Comparison of ENCODE assay signal across 21 cellular contexts in the genomic region with DNA sequence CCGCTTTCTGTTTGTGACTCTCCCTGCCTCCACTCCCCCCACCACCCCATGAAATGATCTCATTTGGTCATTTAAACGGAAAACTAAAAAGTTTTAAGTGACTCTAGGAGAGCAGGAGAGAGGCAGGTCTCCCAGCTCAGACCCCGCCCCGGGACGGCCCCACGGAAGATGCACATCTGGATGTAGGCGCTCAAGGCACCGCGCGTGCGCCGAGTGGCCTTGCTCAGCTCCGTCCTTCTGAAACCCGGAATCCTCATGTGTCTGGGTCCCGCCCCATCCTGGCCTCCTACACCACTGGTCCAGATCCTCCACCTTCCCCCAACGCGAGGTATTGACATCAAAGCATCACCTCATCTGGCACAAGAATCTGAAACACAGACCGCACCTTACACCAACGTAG. TPM values are rescaled to one million over a fixed set of nuclear protein-coding genes. Genes with fewer than 3 reads are reported as not detected.
DNase-seq lines count a peak whose midpoint lies in the region; ATAC-seq, FAIRE-seq and TF ChIP-seq lines count a peak whose summit lies in the region.
"Had no signal": no experiment of that assay in that cellular context is flagged by ENCODE, and none has a peak within 500 bp of the region (broad histone marks: within the 10 kb centered on the region; RNA-seq: fewer than 3 reads in every experiment).

No MANE protein-coding gene starts in this region.

- DNase-seq in astrocyte (ENCODE audit: low read depth) (no peak), H1 (ENCODE audit: low read depth in 1 of 2, low spot score in 2 of 2) (no peak), trophoblast cell (no peak), SHP77 (lab: John Stamatoyannopoulos, UW) (no peak)
- no peak for DNase-seq in activated CD8-positive, alpha-beta T cell treated with anti-CD3 and anti-CD28 coated beads for 36 hours
- DNase-seq: C1 segment of cervical spinal cord; CD4-positive, alpha-beta memory T cell; COR-L47; DMS 273 treated with DMSO at 0.1 percent for 48 hours; DMS79; EL; GDM1; HFFc6 had no signal

- H3K4me3 ChIP-seq in astrocyte (ENCODE audit: insufficient read depth, low read depth, low read length) (no peak overlapping the region), H1 (ENCODE audit: extremely low read depth in 1 of 4, insufficient read depth in 2 of 4, low read depth in 3 of 4, low read length in 4 of 4) (no peak overlapping the region), trophoblast cell (ENCODE audit: low read depth, low read length) (no peak overlapping the region)
- H3K4me3 ChIP-seq: GM12878, GM23338, HAP-1 had no signal

- no peak overlapping the region for H2BK12ac ChIP-seq in H1 (ENCODE audit: low read depth, low read length)
- H2BK12ac ChIP-seq in trophoblast cell (ENCODE audit: low read length): peak overlapping the region; percentile 38

- H4K5ac ChIP-seq in H1 (ENCODE audit: insufficient read length, low read depth, low read length): no peak overlapping the region

- H4K91ac ChIP-seq in H1 (replicated peaks; ENCODE audit: insufficient read length, low read length) (no peak overlapping the region), trophoblast cell (ENCODE audit: low read depth, low read length) (peak overlapping the region; percentile 12)

- H3K27me3 Mint-ChIP-seq in astrocyte (ENCODE audit: low read depth, unreplicated experiment): peaks cover 36% of the 10 kb centered on the region
- H3K27me3 Mint-ChIP-seq in activated CD8-positive, alpha-beta T cell treated with anti-CD3 and anti-CD28 coated beads for 36 hours: peaks cover 36% of the 10 kb centered on the region

- H4K8ac ChIP-seq in H1 (ENCODE audit: extremely low read depth, insufficient read depth, low read length) (peak overlapping the region; percentile 80), trophoblast cell (ENCODE audit: low read depth, low read length) (no peak overlapping the region)

- FAIRE-seq in astrocyte (lab: Jason Lieb, UNC) (no peak), H1 (lab: Jason Lieb, UNC) (no peak)
- FAIRE-seq: GM12878, GM19239, H54 had no signal

- no peaks in the 10 kb centered on the region for H3K23me2 ChIP-seq in H1 (ENCODE audit: low read depth, low read length)

- H3K23ac ChIP-seq in H1 (ENCODE audit: insufficient read length) (no peak overlapping the region), trophoblast cell (ENCODE audit: low read length) (no peak overlapping the region)

- peak overlapping the region; percentile 6 for H3K27ac Mint-ChIP-seq in astrocyte (ENCODE audit: unreplicated experiment)
- H3K27ac Mint-ChIP-seq in activated CD8-positive, alpha-beta T cell treated with anti-CD3 and anti-CD28 coated beads for 36 hours: no peak overlapping the region
- H3K27ac Mint-ChIP-seq: CD4-positive, alpha-beta memory T cell; GM23338; HFFc6 had no signal

- POLR2A ChIA-PET in H1 (lab: Charles Lee; ENCODE audit: partially characterized antibody): no interaction called here
- POLR2A ChIA-PET in activated CD8-positive, alpha-beta T cell treated with anti-CD3 and anti-CD28 coated beads for 36 hours (lab: Charles Lee): no interaction called here

- H3K79me2 ChIP-seq in astrocyte (ENCODE audit: insufficient read depth, low read length): no peaks in the 10 kb centered on the region
- H3K79me2 ChIP-seq in H1 (ENCODE audit: control insufficient read depth in 1 of 2, insufficient read depth in 2 of 2, low read length in 2 of 2): no peaks in the 10 kb centered on the region
- peaks cover 2% of the 10 kb centered on the region for H3K79me2 ChIP-seq in trophoblast cell (ENCODE audit: control insufficient read depth, insufficient read depth, low read length, poor library complexity)

- H3K4ac ChIP-seq in H1 (replicated peaks; ENCODE audit: insufficient read length, low read depth, low read length) (no peak overlapping the region), trophoblast cell (ENCODE audit: low read depth, low read length) (no peak overlapping the region)

- H2BK5ac ChIP-seq in H1 (ENCODE audit: low read depth, low read length) (no peak overlapping the region), trophoblast cell (ENCODE audit: low read depth, low read length, poor library complexity) (no peak overlapping the region)

- TF ChIP-seq RAD21 in H1 (IDR thresholded peaks at IDR 0.05 in 1 of 2, conservative IDR thresholded peaks at IDR 0.05 in 1 of 2; ENCODE audit: low read depth in 2 of 2, low read length in 2 of 2): no peak

- WGBS in H1 (ENCODE audit: extremely low coverage in 1 of 2, insufficient coverage in 1 of 2, insufficient read length in 1 of 2, insufficient replicate concordance in 2 of 2, low coverage in 1 of 2, low lambda C conversion rate in 2 of 2, missing lambda C conversion rate in 1 of 2), 2 experiments: 94% methylated on average over 19 of the region's 19 CpGs; no CpG with 5 or more reads in 1 of the 2 experiments
- no CpG with 5 or more reads among the region's 19 CpGs for WGBS in trophoblast cell (ENCODE audit: extremely low coverage, insufficient coverage, insufficient read length)

- H3K18ac ChIP-seq in H1 (ENCODE audit: extremely low read depth, low read length) (no peak overlapping the region), trophoblast cell (ENCODE audit: low read length) (no peak overlapping the region)

- ATAC-seq in HG03159 (IDR thresholded peaks at IDR 0.05; ENCODE audit: unreplicated experiment): no peak
- ATAC-seq in activated CD8-positive, alpha-beta T cell treated with anti-CD3 and anti-CD28 coated beads for 36 hours: no peak
- ATAC-seq: GM12878, GM23338 had no signal

- no peaks in the 10 kb centered on the region for H3K36me3 ChIP-seq in astrocyte (ENCODE audit: insufficient read depth, low read length)
- no peaks in the 10 kb centered on the region for H3K36me3 ChIP-seq in H1 (ENCODE audit: control insufficient read depth in 2 of 4, insufficient read depth in 4 of 4, low read length in 3 of 4)
- H3K36me3 ChIP-seq in trophoblast cell (ENCODE audit: control insufficient read depth in 1 of 2, insufficient read depth in 2 of 2, low read length in 2 of 2): no peaks in the 10 kb centered on the region
- H3K36me3 ChIP-seq: HAP-1 had no signal

- no peak overlapping the region for H3K4me3 Mint-ChIP-seq in astrocyte (ENCODE audit: unreplicated experiment)
- H3K4me3 Mint-ChIP-seq in activated CD8-positive, alpha-beta T cell treated with anti-CD3 and anti-CD28 coated beads for 36 hours: no peak overlapping the region
- H3K4me3 Mint-ChIP-seq: CD4-positive, alpha-beta memory T cell; GM23338; HFFc6 had no signal

- peaks cover 34% of the 10 kb centered on the region for H3K27me3 ChIP-seq in astrocyte (ENCODE audit: insufficient read depth, low read length)
- H3K27me3 ChIP-seq in H1 (replicated peaks in 1 of 4; ENCODE audit: control insufficient read depth in 3 of 4, extremely low read depth in 1 of 4, insufficient read depth in 3 of 4, low read length in 3 of 4): no peaks in the 10 kb centered on the region; a peak in 1 of 7 replicates
- no peaks in the 10 kb centered on the region for H3K27me3 ChIP-seq in trophoblast cell (ENCODE audit: insufficient read depth, low read length)

- H3K4me2 ChIP-seq in astrocyte (ENCODE audit: low read length): no peak overlapping the region
- H3K4me2 ChIP-seq in H1 (ENCODE audit: insufficient read depth in 1 of 2, low read depth in 2 of 2, low read length in 2 of 2): no peak overlapping the region
- H3K4me2 ChIP-seq in trophoblast cell (ENCODE audit: low read length): no peak overlapping the region
- H3K4me2 ChIP-seq: GM23338 had no signal

- no peak for TF ChIP-seq CTCF in astrocyte (IDR thresholded peaks at IDR 0.05; ENCODE audit: insufficient read depth, low read depth, low read length)
- TF ChIP-seq CTCF in H1 (IDR thresholded peaks at IDR 0.05; ENCODE audit: control extremely low read depth in 1 of 3, insufficient read depth in 1 of 3, low read depth in 1 of 3, low read length in 3 of 3): no peak
- TF ChIP-seq CTCF in activated CD8-positive, alpha-beta T cell treated with anti-CD3 and anti-CD28 coated beads for 36 hours (IDR thresholded peaks at IDR 0.05): no peak

- no peaks in the 10 kb centered on the region for H3K79me1 ChIP-seq in H1 (ENCODE audit: low read depth, low read length)
- peaks cover 24% of the 10 kb centered on the region for H3K79me1 ChIP-seq in trophoblast cell (ENCODE audit: low read length)

- no peak overlapping the region for H2BK120ac ChIP-seq in H1 (replicated peaks; ENCODE audit: low read depth, low read length)
- H2BK120ac ChIP-seq in trophoblast cell (ENCODE audit: insufficient read depth, low read length, poor library complexity): peak overlapping the region; percentile 52

- H3K9me3 ChIP-seq in astrocyte (ENCODE audit: insufficient read depth, low read depth, low read length) (no peaks in the 10 kb centered on the region), H1 (ENCODE audit: insufficient read depth in 2 of 2, low read depth in 1 of 2, low read length in 1 of 2) (no peaks in the 10 kb centered on the region), trophoblast cell (ENCODE audit: insufficient read depth, low read depth, low read length) (peaks cover 2% of the 10 kb centered on the region)
- H3K9me3 ChIP-seq: HAP-1 had no signal

- no peak overlapping the region for H3K14ac ChIP-seq in H1 (ENCODE audit: insufficient read length)
- no peak overlapping the region for H3K14ac ChIP-seq in trophoblast cell (ENCODE audit: low read length)

- no peak overlapping the region for H3K9ac ChIP-seq in astrocyte (ENCODE audit: low read length)
- no peak overlapping the region for H3K9ac ChIP-seq in H1 (replicated peaks in 1 of 4; ENCODE audit: extremely low read depth in 1 of 4, low read depth in 3 of 4, low read length in 3 of 4)
- no peak overlapping the region for H3K9ac ChIP-seq in trophoblast cell (ENCODE audit: low read length)

- no peak for TF ChIP-seq EP300 in H1 (IDR thresholded peaks at IDR 0.05; ENCODE audit: borderline replicate concordance in 1 of 2, low read depth in 2 of 2, low read length in 2 of 2)

- intact Hi-C loops in activated CD8-positive, alpha-beta T cell treated with anti-CD3 and anti-CD28 coated beads for 36 hours (cut with micrococcal nuclease): no loop called here

- TF ChIP-seq POLR2A in H1 (IDR thresholded peaks at IDR 0.05; ENCODE audit: control extremely low read depth in 1 of 2, low read depth in 2 of 2, low read length in 2 of 2): no peak

- no peak overlapping the region for H2AK5ac ChIP-seq in H1 (ENCODE audit: low read depth, low read length)
- no peak overlapping the region for H2AK5ac ChIP-seq in trophoblast cell (ENCODE audit: low read length)

- peaks cover 6% of the 10 kb centered on the region for H3K9me3 Mint-ChIP-seq in astrocyte (ENCODE audit: unreplicated experiment)
- H3K9me3 Mint-ChIP-seq in activated CD8-positive, alpha-beta T cell treated with anti-CD3 and anti-CD28 coated beads for 36 hours: no peaks in the 10 kb centered on the region
- H3K9me3 Mint-ChIP-seq: GM23338, HFFc6 had no signal

- H4K12ac ChIP-seq in trophoblast cell (ENCODE audit: low read depth, low read length): no peak overlapping the region

- no peak overlapping the region for H2BK15ac ChIP-seq in H1 (ENCODE audit: low read length)

- H4K20me1 ChIP-seq in astrocyte (ENCODE audit: insufficient read depth, low read length) (peaks cover 5% of the 10 kb centered on the region), H1 (replicated peaks in 1 of 2; ENCODE audit: control insufficient read depth in 1 of 2, insufficient read depth in 2 of 2, low read length in 2 of 2) (no peaks in the 10 kb centered on the region)

- H2AFZ ChIP-seq in astrocyte (ENCODE audit: low read depth, low read length) (no peak overlapping the region), H1 (ENCODE audit: low read length) (no peak overlapping the region), trophoblast cell (ENCODE audit: insufficient read depth, low read length, poor library complexity) (no peak overlapping the region)
- H2AFZ ChIP-seq: GM23338 had no signal

- CTCF ChIA-PET in H1 (lab: Charles Lee; ENCODE audit: partially characterized antibody): interaction anchor here (0.6 to 1.9 kb wide), 3 partner anchors 14 to 136 kb away, joined by 3 to 17 read pairs (median 3); no protein-coding TSS in a partner anchor
- CTCF ChIA-PET in activated CD8-positive, alpha-beta T cell treated with anti-CD3 and anti-CD28 coated beads for 36 hours (lab: Charles Lee): interaction anchor here (1.6 kb wide), 1 partner anchor 185 kb away, joined by 4 read pairs; no protein-coding TSS in a partner anchor

- H3K4me1 Mint-ChIP-seq in astrocyte (ENCODE audit: low read depth, unreplicated experiment): peaks cover 36% of the 10 kb centered on the region
- peaks cover 4% of the 10 kb centered on the region for H3K4me1 Mint-ChIP-seq in activated CD8-positive, alpha-beta T cell treated with anti-CD3 and anti-CD28 coated beads for 36 hours (ENCODE audit: low read depth)

- H3K36me3 Mint-ChIP-seq in astrocyte (ENCODE audit: low read depth, unreplicated experiment): peaks cover 7% of the 10 kb centered on the region
- H3K36me3 Mint-ChIP-seq in activated CD8-positive, alpha-beta T cell treated with anti-CD3 and anti-CD28 coated beads for 36 hours (ENCODE audit: low read depth): no peaks in the 10 kb centered on the region
- H3K36me3 Mint-ChIP-seq: CD4-positive, alpha-beta memory T cell had no signal

- no peak overlapping the region for H3K56ac ChIP-seq in H1 (replicated peaks; ENCODE audit: insufficient read length, low read depth, low read length)

- H2BK20ac ChIP-seq in H1 (ENCODE audit: low read length): no peak overlapping the region

- no peaks in the 10 kb centered on the region for H3K4me1 ChIP-seq in astrocyte (ENCODE audit: insufficient read depth, low read length)
- H3K4me1 ChIP-seq in H1 (replicated peaks in 1 of 4; ENCODE audit: control insufficient read depth in 3 of 4, insufficient read depth in 4 of 4, low read length in 3 of 4): peaks cover 3 to 17% (median 6%) of the 10 kb centered on the region in 4 experiments; a peak in 5 of 7 replicates
- peaks cover 23 to 34% of the 10 kb centered on the region in 2 experiments for H3K4me1 ChIP-seq in trophoblast cell (ENCODE audit: control insufficient read depth in 1 of 2, insufficient read depth in 2 of 2, low read length in 2 of 2)
- H3K4me1 ChIP-seq: HAP-1 had no signal

- H3K27ac ChIP-seq in astrocyte (ENCODE audit: low read depth, low read length): no peak overlapping the region
- no peak overlapping the region for H3K27ac ChIP-seq in H1 (ENCODE audit: low read depth, low read length)
- no peak overlapping the region for H3K27ac ChIP-seq in trophoblast cell (ENCODE audit: low read depth, low read length)

RNA-seq across cellular contexts. Expression of a gene that starts 15.7 kb away (rescaled TPM):
- total RNA-seq in astrocyte: not detected in 2 replicates
- not detected in 2 replicates for total RNA-seq in H1 (2021; fragmentation: NEBNext Ultra II Directional; extraction: Animal tissue kit (Norgen Biotek cat#: 25700))
- polyA plus RNA-seq in H1 (2011; rRNA removed): not detected in 2 replicates
- not detected for polyA plus RNA-seq in H1 (2011; cell fraction: cytosol; rRNA removed)
- polyA plus RNA-seq in H1 (2011; cell fraction: nucleus; rRNA removed): not detected
- polyA plus RNA-seq in H1 (2012, experiment 1 of 2): not detected in 4 replicates
- polyA plus RNA-seq in H1 (2012, experiment 2 of 2): not detected
- 0.08 TPM for polyA plus RNA-seq in H1 (2013, experiment 1 of 2)
- polyA plus RNA-seq in H1 (2013, experiment 2 of 2): not detected
- polyA minus RNA-seq in H1 (2011; rRNA and poly(A)+ RNA removed): not detected in 2 replicates
- not detected for polyA minus RNA-seq in H1 (2011; cell fraction: cytosol; rRNA and poly(A)+ RNA removed)
- not detected for polyA minus RNA-seq in H1 (2011; cell fraction: nucleus; rRNA and poly(A)+ RNA removed)
- polyA plus RNA-seq in trophoblast cell (2013): 0.29 and 0.38 TPM in 2 replicates
- total RNA-seq in activated CD8-positive, alpha-beta T cell treated with anti-CD3 and anti-CD28 coated beads for 36 hours: not detected
- total RNA-seq: A673; CD4-positive, alpha-beta memory T cell; GM12878; GM23338; HFFc6 had no signal
- polyA plus RNA-seq: BJ; CD4-positive, alpha-beta memory T cell; GM12878; GM23338 had no signal
